Comparison of ENCODE assay signal across 19 cellular contexts in genomic region chr21:16969636-16970035, GRCh38.
A peak's percentile ranks its signal among the peaks of the same experiment; 100 is the strongest.
DNase-seq lines count a peak whose midpoint lies in the region; TF ChIP-seq lines count a peak whose summit lies in the region.
"Had no signal": no experiment of that assay in that cellular context is flagged by ENCODE, and none has a peak within 500 bp of the region (broad histone marks: within the 10 kb centered on the region; RNA-seq: fewer than 3 reads in every experiment).

No MANE protein-coding gene starts in this region.

- in situ Hi-C loops in astrocyte of the spinal cord (cut with HindIII; ENCODE audit: low sequenced_read_pairs): no loop called here

- no peaks in the 10 kb centered on the region for H3K27me3 ChIP-seq in esophagus squamous epithelium
- H3K27me3 ChIP-seq: BLaER1 treated with 17β-estradiol and CSF1 and Interleukin-3, amounts not matched to agents 10 nM and 100 nM had no signal

- H3K9me3 Mint-ChIP-seq in chondrocyte (ENCODE audit: low read depth): peaks cover 17% of the 10 kb centered on the region
- H3K9me3 Mint-ChIP-seq in osteocyte (ENCODE audit: unreplicated experiment): peaks cover 18% of the 10 kb centered on the region
- peaks cover 17% of the 10 kb centered on the region for H3K9me3 Mint-ChIP-seq in activated CD4-positive, alpha-beta memory T cell treated with anti-CD3 and anti-CD28 coated beads for 36 hours

- peaks cover 0 to 18% (median 0%) of the 10 kb centered on the region in 3 donors for H3K9me3 ChIP-seq in esophagus squamous epithelium
- H3K9me3 ChIP-seq: Caco-2 had no signal

- H3K36me3 Mint-ChIP-seq in chondrocyte (ENCODE audit: low read depth): peaks cover 11% of the 10 kb centered on the region
- H3K36me3 Mint-ChIP-seq in osteocyte (ENCODE audit: unreplicated experiment): peaks cover 18% of the 10 kb centered on the region
- H3K36me3 Mint-ChIP-seq in activated CD4-positive, alpha-beta memory T cell treated with anti-CD3 and anti-CD28 coated beads for 36 hours: no peaks in the 10 kb centered on the region
- H3K36me3 Mint-ChIP-seq: CD8-positive, alpha-beta T cell had no signal

- peak overlapping the region; percentile 10 for H3K27ac Mint-ChIP-seq in chondrocyte (ENCODE audit: unreplicated experiment)
- peak overlapping the region; percentile 84 for H3K27ac Mint-ChIP-seq in osteocyte (ENCODE audit: unreplicated experiment)
- no peak overlapping the region for H3K27ac Mint-ChIP-seq in activated CD4-positive, alpha-beta memory T cell treated with anti-CD3 and anti-CD28 coated beads for 36 hours
- H3K27ac Mint-ChIP-seq: B cell; CD4-positive, alpha-beta T cell; CD8-positive, alpha-beta T cell had no signal

- POLR2A ChIA-PET in activated CD4-positive, alpha-beta memory T cell treated with anti-CD3 and anti-CD28 coated beads for 36 hours (lab: Charles Lee): no interaction called here

- no peaks in the 10 kb centered on the region for H3K36me3 ChIP-seq in esophagus squamous epithelium
- H3K36me3 ChIP-seq: BLaER1 treated with 17β-estradiol and CSF1 and Interleukin-3, amounts not matched to agents 10 nM and 100 nM had no signal

- no peak for TF ChIP-seq POLR2A in esophagus squamous epithelium (IDR thresholded peaks at IDR 0.05)

- no peaks in the 10 kb centered on the region for H3K4me1 ChIP-seq in esophagus squamous epithelium
- H3K4me1 ChIP-seq: BLaER1 treated with 17β-estradiol and CSF1 and Interleukin-3, amounts not matched to agents 10 nM and 100 nM; Caco-2 had no signal

- CTCF ChIA-PET in activated CD4-positive, alpha-beta memory T cell treated with anti-CD3 and anti-CD28 coated beads for 36 hours (lab: Charles Lee): no interaction called here

- H3K27ac ChIP-seq in esophagus squamous epithelium: no peak overlapping the region
- H3K27ac ChIP-seq: BLaER1 treated with 17β-estradiol and CSF1 and Interleukin-3, amounts not matched to agents 10 nM and 100 nM; C4-2B had no signal

- H3K27me3 Mint-ChIP-seq in chondrocyte (ENCODE audit: low read depth): no peaks in the 10 kb centered on the region
- H3K27me3 Mint-ChIP-seq in osteocyte (ENCODE audit: unreplicated experiment): no peaks in the 10 kb centered on the region
- H3K27me3 Mint-ChIP-seq in activated CD4-positive, alpha-beta memory T cell treated with anti-CD3 and anti-CD28 coated beads for 36 hours: no peaks in the 10 kb centered on the region
- H3K27me3 Mint-ChIP-seq: B cell; CD4-positive, alpha-beta T cell had no signal

- TF ChIP-seq CTCF in astrocyte of the spinal cord (IDR thresholded peaks at IDR 0.05; ENCODE audit: low read depth, low read length) (no peak), chondrocyte (IDR thresholded peaks at IDR 0.05) (no peak), osteocyte (IDR thresholded peaks at IDR 0.05) (no peak), esophagus squamous epithelium (IDR thresholded peaks at IDR 0.05) (no peak)

- intact Hi-C loops in esophagus squamous epithelium (cut with DNase I): no loop called here
- intact Hi-C loops in activated CD4-positive, alpha-beta memory T cell treated with anti-CD3 and anti-CD28 coated beads for 36 hours (cut with micrococcal nuclease): no loop called here

- no peak overlapping the region for H3K4me3 Mint-ChIP-seq in chondrocyte (ENCODE audit: unreplicated experiment)
- peak overlapping the region; percentile 36 for H3K4me3 Mint-ChIP-seq in osteocyte (ENCODE audit: unreplicated experiment)
- no peak overlapping the region for H3K4me3 Mint-ChIP-seq in activated CD4-positive, alpha-beta memory T cell treated with anti-CD3 and anti-CD28 coated beads for 36 hours
- H3K4me3 Mint-ChIP-seq: B cell; CD4-positive, alpha-beta T cell; CD8-positive, alpha-beta T cell had no signal

- H3K4me1 Mint-ChIP-seq in chondrocyte (ENCODE audit: low read depth): peaks cover 25% of the 10 kb centered on the region
- peaks cover 26% of the 10 kb centered on the region for H3K4me1 Mint-ChIP-seq in osteocyte (ENCODE audit: unreplicated experiment)
- H3K4me1 Mint-ChIP-seq in activated CD4-positive, alpha-beta memory T cell treated with anti-CD3 and anti-CD28 coated beads for 36 hours (ENCODE audit: low read depth): no peaks in the 10 kb centered on the region
- H3K4me1 Mint-ChIP-seq: B cell had no signal

- peak; percentile 56 for DNase-seq in astrocyte of the spinal cord (ENCODE audit: low read depth, low spot score)
- DNase-seq in chondrocyte (ENCODE audit: low spot score): no peak
- no peak for DNase-seq in osteocyte (ENCODE audit: extremely low spot score, unreplicated experiment)
- peak; percentile 6 for DNase-seq in stromal cell of bone marrow (ENCODE audit: low read depth)
- no peak for DNase-seq in NCI-H2196 treated with DMSO at 0.1 percent for 48 hours (lab: John Stamatoyannopoulos, UW; ENCODE audit: unreplicated experiment)
- no peak for DNase-seq in esophagus squamous epithelium (lab: John Stamatoyannopoulos, UW)
- DNase-seq in activated CD4-positive, alpha-beta memory T cell treated with anti-CD3 and anti-CD28 coated beads for 36 hours: no peak
- no peak for DNase-seq in SKM-1 treated with dmso at 0.1 percent for 144 hours (lab: John Stamatoyannopoulos, UW; ENCODE audit: unreplicated experiment)
- DNase-seq: 8988T; AML-193; Caco-2; Calu3; CD4-positive, alpha-beta T cell; CD8-positive, alpha-beta T cell; DMS79 treated with DMSO at 0.1 percent for 48 hours; GF-D8 had no signal

- 42 to 69% methylated on average over 2 of the region's 2 CpGs for WGBS in esophagus squamous epithelium, 2 donors

- H3K4me3 ChIP-seq in astrocyte of the spinal cord (ENCODE audit: low read depth, low read length) (no peak overlapping the region), esophagus squamous epithelium (no peak overlapping the region)
- H3K4me3 ChIP-seq: BLaER1 treated with 17β-estradiol and CSF1 and Interleukin-3, amounts not matched to agents 10 nM and 100 nM had no signal

Comparison
In these comparisons a context has a peak if more than half of its experiments do, and no peak if none do; other contexts are left out.
1. DNase-seq: peak in astrocyte of the spinal cord (single experiment) and stromal cell of bone marrow (single experiment); none in chondrocyte (single experiment), osteocyte (single experiment), NCI-H2196 treated with DMSO at 0.1 percent for 48 hours (single experiment), esophagus squamous epithelium (single experiment), activated CD4-positive, alpha-beta memory T cell treated with anti-CD3 and anti-CD28 coated beads for 36 hours (single experiment) and SKM-1 treated with dmso at 0.1 percent for 144 hours (single experiment).